Comparison of ENCODE assay signal across 1 cellular context in genomic region chr17:39988206-39988810, GRCh38.
A peak's percentile ranks its signal among the peaks of the same experiment; 100 is the strongest.
TF ChIP-seq lines count a peak whose summit lies in the region.

No MANE protein-coding gene starts in this region.

TF ChIP-seq in HepG2, 621 proteins besides CTCF, POLR2A, EP300 and RAD21:
- TF ChIP-seq ZNF34 (CRISPR knock-in tag; IDR thresholded peaks at IDR 0.05; ENCODE audit: borderline replicate concordance) (no peak), FOXO4 (CRISPR knock-in tag; conservative IDR thresholded peaks at IDR 0.05) (0 out of 2 replicates have a peak, but pooled peaks have one; percentile 75), FOXA1 (IDR thresholded peaks at IDR 0.05) (no peak), FOXA1 (CRISPR knock-in tag; IDR thresholded peaks at IDR 0.05) (no peak), ARID5B (CRISPR knock-in tag; IDR thresholded peaks at IDR 0.05) (no peak), KDM6A (CRISPR knock-in tag; IDR thresholded peaks at IDR 0.05; ENCODE audit: low read depth) (no peak)
TF ChIP-seq in HepG2: peak in this region for 1.
